21 cellular contexts compared by ENCODE assay signal in the genomic region with DNA sequence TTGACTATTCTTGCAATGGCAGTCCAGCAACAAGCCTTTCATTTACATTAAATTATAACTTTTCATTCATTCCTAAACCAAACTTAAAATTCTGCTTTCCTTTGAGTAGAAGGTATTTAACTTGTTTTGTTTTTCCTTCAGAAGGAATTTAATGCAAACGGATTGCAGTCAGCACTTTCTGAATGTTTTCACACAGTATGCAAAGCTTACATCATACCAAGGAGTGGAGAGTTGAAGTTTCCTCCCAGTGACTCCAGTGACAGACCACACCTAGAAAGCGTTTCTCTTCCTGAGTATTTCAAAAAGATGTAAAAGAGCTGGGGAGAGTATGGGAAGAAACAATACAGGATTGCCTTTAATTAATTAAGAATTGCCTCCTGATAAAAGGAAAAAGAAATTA. TPM values are rescaled to one million over a fixed set of nuclear protein-coding genes. Genes with fewer than 3 reads are reported as not detected.
"Had no signal": no experiment of that assay in that cellular context is flagged by ENCODE, and none has a peak within 500 bp of the region (broad histone marks: within the 10 kb centered on the region; RNA-seq: fewer than 3 reads in every experiment).

No MANE protein-coding gene starts in this region.

- H3K9ac ChIP-seq: SK-N-SH had no signal

- H3K9me2 ChIP-seq: SK-N-SH had no signal

- H3K9me3 ChIP-seq: ascending aorta, heart left ventricle, left ventricle myocardium inferior, psoas muscle, right lobe of liver, SK-N-SH, testis had no signal

- ATAC-seq: activated CD8-positive, alpha-beta memory T cell treated with anti-CD3 and anti-CD28 coated beads, Interleukin-2, amount 10 ng/mL, durations not matched to agents 7 days and 5 days; foreskin keratinocyte; heart left ventricle; psoas muscle; right lobe of liver had no signal

- DNase-seq: activated CD4-positive, alpha-beta T cell treated with anti-CD3 and anti-CD28 coated beads, Interleukin-2, amount 50 U/mL, for 4 hours; activated CD8-positive, alpha-beta memory T cell treated with anti-CD3 and anti-CD28 coated beads, Interleukin-2, amount 10 ng/mL, durations not matched to agents 7 days and 5 days; activated gamma-delta T cell treated with Interleukin-2 at 50 U/mL for 16 hours; activated T-cell treated with anti-CD3 and anti-CD28 coated beads, Interleukin-2, amount 50 U/mL, for 24 hours; effector memory CD4-positive, alpha-beta T cell; foreskin keratinocyte; heart left ventricle; kidney; left ventricle myocardium inferior; nephron progenitor cell; psoas muscle; right lobe of liver; SK-N-SH; stimulated activated CD4-positive, alpha-beta T cell treated with anti-CD3 and anti-CD28 coated beads, Interleukin-2, amount 100 ng/mL, for 48 hours; stimulated activated naive CD4-positive, alpha-beta T cell treated with Interleukin-2 at 50 U/mL for 16 hours; testis had no signal

- H3K4me2 ChIP-seq: SK-N-SH had no signal

- H3K4me1 ChIP-seq: ascending aorta, heart left ventricle, left ventricle myocardium inferior, psoas muscle, testis had no signal

- H3K36me3 ChIP-seq: ascending aorta, heart left ventricle, left ventricle myocardium inferior, right lobe of liver had no signal

- H3K27ac ChIP-seq: ascending aorta, coronary artery, foreskin keratinocyte, heart left ventricle, left ventricle myocardium inferior, psoas muscle, right lobe of liver, testis had no signal

- H3K27me3 ChIP-seq: ascending aorta, foreskin keratinocyte, heart left ventricle, right lobe of liver, testis had no signal

- H3K4me3 ChIP-seq: ascending aorta, coronary artery, heart left ventricle, left ventricle myocardium inferior, psoas muscle, right lobe of liver, testis had no signal

RNA-seq across cellular contexts. Expression of a gene that starts 8.1 kb away (rescaled TPM):
- total RNA-seq: activated CD8-positive, alpha-beta memory T cell treated with anti-CD3 and anti-CD28 coated beads, Interleukin-2, amount 10 ng/mL, durations not matched to agents 7 days and 5 days; ascending aorta; cardiac septum; left ventricle myocardium inferior; mesenteric fat pad; right lobe of liver; T-helper 1 cell treated with Interleukin-12 subunit alpha and Interleukin-12 subunit beta and Interleukin-4 antibody, amounts not matched to agents 30 ng/mL and 1 ng/mL, for 36 hours had no signal
- polyA plus RNA-seq: heart left ventricle had no signal

RNA-seq across cellular contexts. Expression of a gene that starts 48.5 kb away (rescaled TPM):
- total RNA-seq: activated CD8-positive, alpha-beta memory T cell treated with anti-CD3 and anti-CD28 coated beads, Interleukin-2, amount 10 ng/mL, durations not matched to agents 7 days and 5 days; ascending aorta; left ventricle myocardium inferior; T-helper 1 cell treated with Interleukin-12 subunit alpha and Interleukin-12 subunit beta and Interleukin-4 antibody, amounts not matched to agents 30 ng/mL and 1 ng/mL, for 36 hours had no signal
- polyA plus RNA-seq: SK-N-SH had no signal
